17 cellular contexts compared by ENCODE assay signal in genomic region chr10:43773736-43774135, GRCh38.
DNase-seq lines count a peak whose midpoint lies in the region; ATAC-seq and TF ChIP-seq lines count a peak whose summit lies in the region.
"Had no signal": no experiment of that assay in that cellular context is flagged by ENCODE, and none has a peak within 500 bp of the region (broad histone marks: within the 10 kb centered on the region; RNA-seq: fewer than 3 reads in every experiment).

No MANE protein-coding gene starts in this region.

- intact Hi-C loops in PC-3 (cut with micrococcal nuclease) (no loop called here), sciatic nerve (cut with DNase I) (no loop called here)

- no peaks in the 10 kb centered on the region for H3K9me2 ChIP-seq in PC-3 (replicated peaks; ENCODE audit: low read length)

- BruUV-seq in PC-3 (replicated peaks; lab: Mats Ljungman, UMichigan) = no TSS peak

- H4K20me1 ChIP-seq in BLaER1 (no peaks in the 10 kb centered on the region), PC-3 (ENCODE audit: low read length) (no peaks in the 10 kb centered on the region)

- no peaks in the 10 kb centered on the region for H3K36me3 ChIP-seq in BLaER1
- no peaks in the 10 kb centered on the region for H3K36me3 ChIP-seq in PC-3 (ENCODE audit: low read depth, low read length)
- H3K36me3 ChIP-seq: HAP-1 had no signal

- H3K4me1 ChIP-seq in BLaER1 (peaks cover 38% of the 10 kb centered on the region), PC-3 (ENCODE audit: insufficient read depth, low read length) (no peaks in the 10 kb centered on the region)
- H3K4me1 ChIP-seq: HAP-1 had no signal

- H3F3A ChIP-seq in PC-3 (ENCODE audit: low read length, unreplicated experiment) = no peaks in the 10 kb centered on the region

- CTCF ChIA-PET in PC-3 (lab: Charles Lee) = no interaction called here

- H3K4me2 ChIP-seq in BLaER1 (peak overlapping the region; percentile 72), PC-3 (ENCODE audit: low read length) (no peak overlapping the region)

- DNase-seq in PC-3 (no peak), glomerular endothelial cell (ENCODE audit: extremely low read depth, low read depth, low spot score) (peak; percentile 31), sciatic nerve (ENCODE audit: low spot score) (no peak), SKM-1 treated with dmso at 0.1 percent for 144 hours (lab: John Stamatoyannopoulos, UW; ENCODE audit: unreplicated experiment) (no peak), DMS114 treated with DMSO at 0.1 percent for 48 hours (lab: John Stamatoyannopoulos, UW; ENCODE audit: unreplicated experiment) (no peak), NCI-H748 treated with DMSO at 0.1 percent for 48 hours (lab: John Stamatoyannopoulos, UW) (no peak)
- DNase-seq: 8988T; C1 segment of cervical spinal cord; CD4-positive, CD25-positive, alpha-beta regulatory T cell; CD8-positive, alpha-beta memory T cell; COR-L47; DMS 273 treated with DMSO at 0.1 percent for 48 hours; GM23248; IMR-90 had no signal

- H3K27ac ChIP-seq in BLaER1 = peak overlapping the region; percentile 64; the same call in 1 of the 2 replicates
- H3K27ac ChIP-seq in PC-3 (ENCODE audit: low read length) = no peak overlapping the region
- H3K27ac ChIP-seq: GM23248, HL-60 had no signal

- ATAC-seq in PC-3 = 0 out of 2 replicates have a peak, but pooled peaks have one; percentile 24
- ATAC-seq in sciatic nerve = peak; percentile 33

- H3K4me3 ChIP-seq in BLaER1 = no peak overlapping the region
- no peak overlapping the region for H3K4me3 ChIP-seq in PC-3 (ENCODE audit: low read length)
- H3K4me3 ChIP-seq: GM23248, HAP-1 had no signal

- no peaks in the 10 kb centered on the region for H3K27me3 ChIP-seq in BLaER1
- H3K27me3 ChIP-seq in PC-3 (ENCODE audit: low read length) = no peaks in the 10 kb centered on the region

- no peak overlapping the region for H2AFZ ChIP-seq in PC-3 (ENCODE audit: low read length)
- H2AFZ ChIP-seq: GM23248 had no signal

- POLR2A ChIA-PET in PC-3 (lab: Charles Lee; ENCODE audit: unreplicated experiment) = interaction anchor here (0.6 kb wide), 1 partner anchor 78 kb away, joined by 7 read pairs; no protein-coding TSS in a partner anchor

- H3K9me3 ChIP-seq in BLaER1 = 0 out of 2 replicates have a peak, but pooled peaks cover 7% of the 10 kb centered on the region
- H3K9me3 ChIP-seq in PC-3 (ENCODE audit: low read length) = no peaks in the 10 kb centered on the region
- H3K9me3 ChIP-seq: HAP-1 had no signal

- TF ChIP-seq CTCF in PC-3 (conservative IDR thresholded peaks at IDR 0.05; ENCODE audit: low read depth, low read length) = no peak

- H3K9ac ChIP-seq in BLaER1 = no peak overlapping the region; the same call in 1 of the 2 replicates
- no peak overlapping the region for H3K9ac ChIP-seq in PC-3 (ENCODE audit: low read length)
- H3K9ac ChIP-seq: GM23248 had no signal

- no peaks in the 10 kb centered on the region for H3K79me2 ChIP-seq in PC-3 (ENCODE audit: low read length)
